Comparison of ENCODE assay signal across 8 cellular contexts in genomic region chr19:47047931-47048399, GRCh38. TPM values are rescaled to one million over a fixed set of nuclear protein-coding genes. Genes with fewer than 3 reads are reported as not detected.
A peak's percentile ranks its signal among the peaks of the same experiment; 100 is the strongest.
DNase-seq lines count a peak whose midpoint lies in the region; ATAC-seq and TF ChIP-seq lines count a peak whose summit lies in the region.

No MANE protein-coding gene starts in this region.

- H3K4me1 ChIP-seq in A673 (ENCODE audit: insufficient read depth, low read length, poor library complexity, severe bottlenecking): peaks cover 9% of the 10 kb centered on the region

- no peaks in the 10 kb centered on the region for H3K36me3 ChIP-seq in A673 (ENCODE audit: insufficient read depth, low read length, poor library complexity, severe bottlenecking)
- H3K36me3 ChIP-seq in kidney epithelial cell (ENCODE audit: control insufficient read depth, insufficient read depth, low read length): no peaks in the 10 kb centered on the region

- H3K9me3 ChIP-seq in A673 (ENCODE audit: low read depth, low read length, poor library complexity, severe bottlenecking): no peaks in the 10 kb centered on the region

- ATAC-seq in GM18861 (IDR thresholded peaks at IDR 0.05; ENCODE audit: unreplicated experiment) (peak; percentile 28), HG03108 (IDR thresholded peaks at IDR 0.05; ENCODE audit: unreplicated experiment) (peak; percentile 45)
- peak; percentile 44 to 52 for ATAC-seq in activated CD4-positive, CD25-positive, alpha-beta regulatory T cell treated with anti-CD3 and anti-CD28 coated beads, Interleukin-2, amount 50 U/mL, for 24 hours

- intact Hi-C loops in A673 (cut with micrococcal nuclease; ENCODE audit: unreplicated experiment): no loop called here

- CTCF ChIA-PET in A673 (lab: Charles Lee): interaction anchor here (1.0 kb wide), 1 partner anchor 196 kb away, joined by 3 read pairs; no protein-coding TSS in a partner anchor

- POLR2A ChIA-PET in A673 (lab: Charles Lee; ENCODE audit: low non-redundant PET): no interaction called here

- H3K27me3 ChIP-seq in A673 (replicated peaks; ENCODE audit: insufficient read depth, low read depth, low read length, poor library complexity) (no peaks in the 10 kb centered on the region), kidney epithelial cell (ENCODE audit: control insufficient read depth, insufficient read depth, low read length) (no peaks in the 10 kb centered on the region)

- no TSS peak for BruUV-seq in A673 (replicated peaks; lab: Mats Ljungman, UMichigan)

- DNase-seq in A673 (ENCODE audit: low spot score) (peak; percentile 94), NCI-H345 (lab: John Stamatoyannopoulos, UW) (peak; percentile 77), cerebellum (ENCODE audit: low spot score) (peak; percentile 98), kidney epithelial cell (ENCODE audit: low read depth) (peak; percentile 72)
- DNase-seq in stimulated activated CD4-positive, alpha-beta T cell treated with anti-CD3 and anti-CD28 coated beads, Interleukin-15, amount 100 ng/mL, for 24 hours: peak; percentile 88

- H3K27ac ChIP-seq in A673 (ENCODE audit: low read depth, low read length, poor library complexity, severe bottlenecking): peak overlapping the region; percentile 76

- TF ChIP-seq CTCF in A673 (conservative IDR thresholded peaks at IDR 0.05; ENCODE audit: low read depth, low read length) (no peak), kidney epithelial cell (IDR thresholded peaks at IDR 0.05; ENCODE audit: insufficient read depth, low read length, poor library complexity, severe bottlenecking) (no peak)

- H3K4me3 ChIP-seq in A673 (ENCODE audit: low read depth, low read length, poor library complexity, severe bottlenecking) (peak overlapping the region; percentile 94), kidney epithelial cell (ENCODE audit: low read depth, low read length) (peak overlapping the region; percentile 92)

RNA-seq across cellular contexts. Expression of gene TMEM160, which starts 0.5 kb away (rescaled TPM):
- total RNA-seq in A673 (2021) (30.1 and 41.8 TPM in 2 replicates), cerebellum (12.2 TPM), kidney epithelial cell (36.8 and 71.0 TPM in 2 replicates)

RNA-seq across cellular contexts. Expression of gene NPAS1, which starts 28.3 kb away (rescaled TPM):
- total RNA-seq in A673 (2021) (2.1 and 2.4 TPM in 2 replicates), cerebellum (0.36 TPM), kidney epithelial cell (1.6 TPM in 1 of 2 replicates, not detected in the other)

Comparison
In these comparisons a context has a peak if more than half of its experiments do, and no peak if none do; other contexts are left out.
1. Peak in every context shown above with its lines: DNase-seq, ATAC-seq, H3K4me3 ChIP-seq and H3K27ac ChIP-seq.